In genomic region chr18:23825496-23825895, GRCh38 we compare ENCODE assay signal across 14 cellular contexts.
DNase-seq lines count a peak whose midpoint lies in the region; TF ChIP-seq lines count a peak whose summit lies in the region.
"Had no signal": no experiment of that assay in that cellular context is flagged by ENCODE, and none has a peak within 500 bp of the region (broad histone marks: within the 10 kb centered on the region; RNA-seq: fewer than 3 reads in every experiment).

No MANE protein-coding gene starts in this region.

- no peak overlapping the region for H3K4me3 Mint-ChIP-seq in Calu3 (ENCODE audit: low read depth, unreplicated experiment)
- H3K4me3 Mint-ChIP-seq: nephron had no signal

- H3K27ac ChIP-seq in VCaP: peak overlapping the region; percentile 53
- H3K27ac ChIP-seq in stomach smooth muscle (ENCODE audit: low read length): peak overlapping the region; percentile 49
- H3K27ac ChIP-seq in Karpas-422 (ENCODE audit: low read length): no peak overlapping the region
- H3K27ac ChIP-seq: body of pancreas had no signal

- H3K4me3 ChIP-seq in fibroblast of villous mesenchyme (ENCODE audit: low read depth, low read length): no peak overlapping the region
- H3K4me3 ChIP-seq in stomach smooth muscle (ENCODE audit: low read length in 2 of 2): no peak overlapping the region
- H3K4me3 ChIP-seq in Karpas-422 (ENCODE audit: low read length): no peak overlapping the region
- H3K4me3 ChIP-seq: body of pancreas, transverse colon had no signal

- intact Hi-C loops in Calu3 (cut with micrococcal nuclease; ENCODE audit: unreplicated experiment): loop anchor here (5.0 to 10.0 kb wide), 3 partner anchors 92 to 289 kb away; no protein-coding TSS in a partner anchor

- H3K9me2 ChIP-seq in Karpas-422 (replicated peaks; ENCODE audit: insufficient read depth, low read length): no peaks in the 10 kb centered on the region

- H3K36me3 Mint-ChIP-seq in Calu3 (ENCODE audit: insufficient read depth, unreplicated experiment): peaks cover 4% of the 10 kb centered on the region

- H3K9me3 ChIP-seq in stomach smooth muscle (ENCODE audit: control insufficient read depth in 2 of 2, low read length in 2 of 2): no peaks in the 10 kb centered on the region
- H3K9me3 ChIP-seq in Karpas-422 (ENCODE audit: low read length): no peaks in the 10 kb centered on the region
- H3K9me3 ChIP-seq: body of pancreas, transverse colon had no signal

- no peak overlapping the region for H3K4me2 ChIP-seq in Karpas-422 (ENCODE audit: low read depth, low read length, poor library complexity, severe bottlenecking)

- peak overlapping the region; percentile 75 for H3K27ac Mint-ChIP-seq in Calu3 (ENCODE audit: unreplicated experiment)

- no peak for DNase-seq in Calu3
- peak; percentile 7 for DNase-seq in fibroblast of villous mesenchyme (ENCODE audit: low read depth)
- DNase-seq in SIG-M5 treated with dmso at 0.1 percent for 504 hours (lab: John Stamatoyannopoulos, UW; ENCODE audit: unreplicated experiment): no peak
- no peak for DNase-seq in activated effector memory CD4-positive, alpha-beta T cell treated with anti-CD3 and anti-CD28 coated beads, Interleukin-2, amount 50 U/mL, for 16 hours
- no peak for DNase-seq in iPS-NIHi7 (ENCODE audit: extremely low spot score)
- no peak for DNase-seq in Karpas-422
- DNase-seq: activated CD4-positive, alpha-beta T cell treated with anti-CD3 and anti-CD28 coated beads, Interleukin-2, amount 50 U/mL, for 4 hours; KG1; NCI-H69 had no signal

- H3K4me1 ChIP-seq in stomach smooth muscle (ENCODE audit: control insufficient read depth, insufficient read depth, low read length) (peaks cover 13% of the 10 kb centered on the region), Karpas-422 (ENCODE audit: low read length) (no peaks in the 10 kb centered on the region)
- H3K4me1 ChIP-seq: body of pancreas had no signal

- no peaks in the 10 kb centered on the region for H4K20me1 ChIP-seq in Karpas-422 (ENCODE audit: insufficient read depth, low read depth, low read length)

- no peaks in the 10 kb centered on the region for H3K27me3 Mint-ChIP-seq in Calu3 (ENCODE audit: unreplicated experiment)

- H3K27me3 ChIP-seq in stomach smooth muscle (ENCODE audit: control insufficient read depth in 1 of 2, insufficient read depth in 2 of 2, low read length in 2 of 2): no peaks in the 10 kb centered on the region
- no peaks in the 10 kb centered on the region for H3K27me3 ChIP-seq in Karpas-422 (ENCODE audit: low read length)
- H3K27me3 ChIP-seq: body of pancreas, transverse colon had no signal

- H3K36me3 ChIP-seq in stomach smooth muscle (ENCODE audit: control insufficient read depth in 2 of 2, insufficient read depth in 2 of 2, low read length in 2 of 2): no peaks in the 10 kb centered on the region
- no peaks in the 10 kb centered on the region for H3K36me3 ChIP-seq in Karpas-422 (ENCODE audit: insufficient read depth, low read length)
- H3K36me3 ChIP-seq: transverse colon had no signal

- H3K9ac ChIP-seq in stomach smooth muscle (ENCODE audit: low read length in 2 of 2): no peak overlapping the region
- no peak overlapping the region for H3K9ac ChIP-seq in Karpas-422 (ENCODE audit: low read length)

- CTCF ChIA-PET in Calu3 (lab: Charles Lee): no interaction called here

- no peaks in the 10 kb centered on the region for H3K79me2 ChIP-seq in Karpas-422 (ENCODE audit: low read length)

- peaks cover 30% of the 10 kb centered on the region for H3K4me1 Mint-ChIP-seq in Calu3 (ENCODE audit: low read depth, unreplicated experiment)

- no peak overlapping the region for H2AFZ ChIP-seq in Karpas-422 (ENCODE audit: low read length)

- no peaks in the 10 kb centered on the region for H3K9me3 Mint-ChIP-seq in Calu3 (ENCODE audit: low read depth, unreplicated experiment)
- H3K9me3 Mint-ChIP-seq: nephron had no signal

- BruUV-seq in Calu3 (replicated peaks; lab: Mats Ljungman, UMichigan): no TSS peak

- TF ChIP-seq CTCF in Calu3 (IDR thresholded peaks at IDR 0.05; ENCODE audit: unreplicated experiment) (no peak), VCaP (conservative IDR thresholded peaks at IDR 0.05) (no peak), fibroblast of villous mesenchyme (IDR thresholded peaks at IDR 0.05; ENCODE audit: insufficient read depth, low read depth, low read length) (no peak)
